Comparison of ENCODE assay signal across 2 cellular contexts in genomic region chr5:141876628-141877477, GRCh38.
TF ChIP-seq lines count a peak whose summit lies in the region.

No MANE protein-coding gene starts in this region.

TF ChIP-seq in H1, 55 proteins besides CTCF, POLR2A, EP300 and RAD21:
- TF ChIP-seq TBP (IDR thresholded peaks at IDR 0.05; ENCODE audit: low read depth, low read length), result 0 out of 2 replicates have a peak, but pooled peaks have one; percentile 12
- TF ChIP-seq POLR2AphosphoS5 (IDR thresholded peaks at IDR 0.05; ENCODE audit: low read depth, low read length), result no peak; the same call in 1 of the 2 replicates
- TF ChIP-seq SIN3A (conservative IDR thresholded peaks at IDR 0.05 in 1 of 2, IDR thresholded peaks at IDR 0.05 in 1 of 2; ENCODE audit: low read depth in 1 of 2, low read length in 2 of 2), result peak in 1 of 2 experiments; percentile 67; a peak in 3 of 4 replicates
- peak; percentile 78 for TF ChIP-seq BACH1 (IDR thresholded peaks at IDR 0.05; ENCODE audit: low read length)
- TF ChIP-seq TCF12 (IDR thresholded peaks at IDR 0.05; ENCODE audit: low read depth, low read length), result no peak
- TF ChIP-seq EGR1 (IDR thresholded peaks at IDR 0.05; ENCODE audit: borderline replicate concordance, low read depth, low read length), result no peak
- no peak for TF ChIP-seq HDAC6 (IDR thresholded peaks at IDR 0.05; ENCODE audit: low read depth, low read length)
- TF ChIP-seq TAF7 (optimal IDR thresholded peaks at IDR 0.05; ENCODE audit: borderline replicate concordance, low read depth, low read length), result peak; percentile 7
- TF ChIP-seq, protein P1, sequence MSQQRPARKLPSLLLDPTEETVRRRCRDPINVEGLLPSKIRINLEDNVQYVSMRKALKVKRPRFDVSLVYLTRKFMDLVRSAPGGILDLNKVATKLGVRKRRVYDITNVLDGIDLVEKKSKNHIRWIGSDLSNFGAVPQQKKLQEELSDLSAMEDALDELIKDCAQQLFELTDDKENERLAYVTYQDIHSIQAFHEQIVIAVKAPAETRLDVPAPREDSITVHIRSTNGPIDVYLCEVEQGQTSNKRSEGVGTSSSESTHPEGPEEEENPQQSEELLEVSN (IDR thresholded peaks at IDR 0.05), result 0 out of 2 replicates have a peak, but pooled peaks have one; percentile 10
- TF ChIP-seq CHD2 (IDR thresholded peaks at IDR 0.05; ENCODE audit: low read length), result peak; percentile 53; the same call in 1 of the 2 replicates
- TF ChIP-seq PHF8 (conservative IDR thresholded peaks at IDR 0.05; ENCODE audit: low read depth, low read length), result 0 out of 2 replicates have a peak, but pooled peaks have one; percentile 24
- 0 out of 4 replicates have a peak, but pooled peaks of 1 of the 2 experiments have one; percentile 12 for TF ChIP-seq HDAC2 (IDR thresholded peaks at IDR 0.05; ENCODE audit: borderline replicate concordance in 1 of 2, low read depth in 2 of 2, low read length in 2 of 2)
- peak; percentile 17 for TF ChIP-seq SAP30 (IDR thresholded peaks at IDR 0.05; ENCODE audit: insufficient read depth, insufficient replicate concordance, low read length)
- TF ChIP-seq RBBP5 (IDR thresholded peaks at IDR 0.05; ENCODE audit: borderline replicate concordance, low read depth, low read length), result 0 out of 2 replicates have a peak, but pooled peaks have one; percentile 43
- TF ChIP-seq NANOG (IDR thresholded peaks at IDR 0.05; ENCODE audit: insufficient read depth, low read depth, low read length, poor library complexity, severe bottlenecking), result peak; percentile 18
TF ChIP-seq in H1: peak in this region for 11.

TF ChIP-seq in neural cell, 6 proteins besides CTCF, POLR2A, EP300 and RAD21:
- TF ChIP-seq POLR2AphosphoS5 (IDR thresholded peaks at IDR 0.05) (peak; percentile 57), EZH2 (IDR thresholded peaks at IDR 0.05; ENCODE audit: borderline replicate concordance, insufficient read depth, low read length, poor library complexity, severe bottlenecking) (no peak)
